18 cellular contexts compared by ENCODE assay signal in genomic region chr11:69136471-69136870, GRCh38. TPM values are rescaled to one million over a fixed set of nuclear protein-coding genes. Genes with fewer than 3 reads are reported as not detected.
"Had no signal": no experiment of that assay in that cellular context is flagged by ENCODE, and none has a peak within 500 bp of the region (broad histone marks: within the 10 kb centered on the region; RNA-seq: fewer than 3 reads in every experiment).

No MANE protein-coding gene starts in this region.

- H3K27ac ChIP-seq: hepatocyte, psoas muscle, right lobe of liver, thoracic aorta, upper lobe of left lung had no signal

- H3K27me3 Mint-ChIP-seq: activated CD4-positive, alpha-beta T cell treated with anti-CD3 and anti-CD28 coated beads, Interleukin-2, amount 10 ng/mL, durations not matched to agents 24 days and 14 days; activated naive CD8-positive, alpha-beta T cell had no signal

- H3K9me3 ChIP-seq: right lobe of liver, thoracic aorta, upper lobe of left lung had no signal

- H3K4me2 ChIP-seq: hepatocyte had no signal

- H3K36me3 ChIP-seq: right lobe of liver, thoracic aorta, upper lobe of left lung had no signal

- H3K4me3 Mint-ChIP-seq: activated CD4-positive, alpha-beta T cell treated with anti-CD3 and anti-CD28 coated beads, Interleukin-2, amount 10 ng/mL, durations not matched to agents 24 days and 14 days; activated naive CD8-positive, alpha-beta T cell; activated T-cell treated with anti-CD3 and anti-CD28 coated beads, Interleukin-2, amount 50 U/mL, for 72 hours; neural crest cell had no signal

- DNase-seq: activated CD4-positive, alpha-beta T cell treated with anti-CD3 and anti-CD28 coated beads, Interleukin-2, amount 10 ng/mL, durations not matched to agents 24 days and 14 days; activated CD8-positive, alpha-beta memory T cell treated with anti-CD3 and anti-CD28 coated beads, Interleukin-2, amount 50 U/mL, for 4 hours; activated gamma-delta T cell; dermis blood vessel endothelial cell; foreskin fibroblast; psoas muscle; right lobe of liver; small intestine; stimulated activated CD4-positive, alpha-beta T cell treated with anti-CD3 and anti-CD28 coated beads, Interleukin-4, amount 100 ng/mL, for 1 hour; T-helper 2 cell; upper lobe of left lung had no signal

- H3K27me3 ChIP-seq: hepatocyte, right lobe of liver, upper lobe of left lung had no signal

- ATAC-seq: psoas muscle had no signal

- H3K79me2 ChIP-seq: hepatocyte had no signal

- H3K4me3 ChIP-seq: hepatocyte, psoas muscle, right lobe of liver, thoracic aorta, upper lobe of left lung had no signal

- H3K27ac Mint-ChIP-seq: activated CD4-positive, alpha-beta T cell treated with anti-CD3 and anti-CD28 coated beads, Interleukin-2, amount 10 ng/mL, durations not matched to agents 24 days and 14 days; activated naive CD8-positive, alpha-beta T cell; activated T-cell treated with anti-CD3 and anti-CD28 coated beads, Interleukin-2, amount 50 U/mL, for 72 hours had no signal

- H2AFZ ChIP-seq: hepatocyte had no signal

- H3K4me1 ChIP-seq: psoas muscle, right lobe of liver had no signal

RNA-seq across cellular contexts. Expression of gene SMIM38, which starts 19.3 kb away (rescaled TPM):
- total RNA-seq: glomerular endothelial cell, left lobe of liver, right lobe of liver had no signal
